In the genomic region with DNA sequence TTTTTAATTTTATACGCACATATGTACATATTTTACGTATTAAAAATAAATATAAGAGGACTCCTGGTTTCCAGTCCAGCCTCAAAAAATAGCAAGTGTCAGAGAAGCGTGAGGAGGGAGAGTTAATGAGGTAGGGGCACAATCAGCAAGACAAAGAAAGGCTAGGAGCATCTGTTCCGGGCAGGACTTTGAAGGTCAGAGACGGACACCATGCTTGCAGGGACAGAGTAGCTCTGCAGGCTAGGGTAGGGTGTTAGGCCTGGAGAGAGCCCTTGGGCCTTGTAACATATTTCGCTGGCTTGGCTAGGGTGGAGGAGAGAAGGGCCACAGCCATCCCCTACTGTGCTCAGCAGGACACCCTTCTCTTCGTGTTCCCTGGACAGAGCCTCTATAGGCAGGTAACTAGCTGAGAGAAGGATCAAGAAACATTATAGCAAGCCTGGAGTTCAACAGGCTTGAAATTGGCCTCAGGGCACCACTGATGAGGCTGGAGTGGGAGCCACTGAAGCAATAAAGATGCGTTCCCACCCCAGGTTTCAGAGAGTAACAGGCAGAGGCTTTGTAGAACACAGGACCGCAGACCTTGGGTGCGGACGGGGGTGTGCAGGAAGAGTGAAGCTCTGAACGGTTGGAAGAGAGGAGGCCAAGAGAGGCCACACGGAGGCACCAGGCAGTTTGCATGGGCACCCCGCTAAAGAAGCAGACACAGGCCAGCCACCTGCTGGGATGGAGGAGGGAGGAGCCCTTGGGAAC, we compare ENCODE assay signal across 13 cellular contexts.
"Had no signal": no experiment of that assay in that cellular context is flagged by ENCODE, and none has a peak within 500 bp of the region (broad histone marks: within the 10 kb centered on the region; RNA-seq: fewer than 3 reads in every experiment).

No MANE protein-coding gene starts in this region.

- H3K4me1 ChIP-seq: left lung, transverse colon had no signal

- H3K9me3 Mint-ChIP-seq: activated CD8-positive, alpha-beta T cell treated with anti-CD3 and anti-CD28 coated beads for 36 hours; activated T-helper 1 cell treated with anti-CD3 and anti-CD28 coated beads, Interleukin-12 subunit alpha, Interleukin-12 subunit beta, Interleukin-2, Interleukin-4 antibody, amounts not matched to agents 30 ng/mL and 10 ng/mL and 1 ng/mL, durations not matched to agents 14 hours and 24 hours and 36 hours; stimulated activated memory B cell treated with anti-CD40 and anti-IgM and Interleukin-4, amounts not matched to agents 10 μg/mL and 1 μg/mL and 100 μg/mL, for 72 hours had no signal

- H3K4me3 Mint-ChIP-seq: activated CD8-positive, alpha-beta T cell treated with anti-CD3 and anti-CD28 coated beads for 36 hours; activated T-helper 1 cell treated with anti-CD3 and anti-CD28 coated beads, Interleukin-12 subunit alpha, Interleukin-12 subunit beta, Interleukin-2, Interleukin-4 antibody, amounts not matched to agents 30 ng/mL and 10 ng/mL and 1 ng/mL, durations not matched to agents 14 hours and 24 hours and 36 hours; stimulated activated memory B cell treated with anti-CD40 and anti-IgM and Interleukin-4, amounts not matched to agents 10 μg/mL and 1 μg/mL and 100 μg/mL, for 72 hours had no signal

- H3K27ac Mint-ChIP-seq: activated CD8-positive, alpha-beta T cell treated with anti-CD3 and anti-CD28 coated beads for 36 hours; activated T-helper 1 cell treated with anti-CD3 and anti-CD28 coated beads, Interleukin-12 subunit alpha, Interleukin-12 subunit beta, Interleukin-2, Interleukin-4 antibody, amounts not matched to agents 30 ng/mL and 10 ng/mL and 1 ng/mL, durations not matched to agents 14 hours and 24 hours and 36 hours; stimulated activated memory B cell treated with anti-CD40 and anti-IgM and Interleukin-4, amounts not matched to agents 10 μg/mL and 1 μg/mL and 100 μg/mL, for 72 hours had no signal

- H3K4me3 ChIP-seq: cardiac muscle cell, left lung, transverse colon had no signal

- H3K27me3 Mint-ChIP-seq: activated CD8-positive, alpha-beta T cell treated with anti-CD3 and anti-CD28 coated beads for 36 hours; stimulated activated memory B cell treated with anti-CD40 and anti-IgM and Interleukin-4, amounts not matched to agents 10 μg/mL and 1 μg/mL and 100 μg/mL, for 72 hours had no signal

- H3K27ac ChIP-seq: cardiac muscle cell, left lung, transverse colon had no signal

- DNase-seq: activated CD4-positive, alpha-beta T cell treated with anti-CD3 and anti-CD28 coated beads for 1 hour; activated CD8-positive, alpha-beta memory T cell treated with anti-CD3 and anti-CD28 coated beads, Interleukin-2, amount 50 U/mL, for 4 hours; activated CD8-positive, alpha-beta T cell treated with anti-CD3 and anti-CD28 coated beads for 36 hours; activated naive CD4-positive, alpha-beta T cell; effector CD4-positive, alpha-beta T cell; hypothalamus; left lung; mesenchymal stem cell; small intestine; transverse colon had no signal

- H3K9me3 ChIP-seq: left lung, transverse colon had no signal

- H3K36me3 Mint-ChIP-seq: stimulated activated memory B cell treated with anti-CD40 and anti-IgM and Interleukin-4, amounts not matched to agents 10 μg/mL and 1 μg/mL and 100 μg/mL, for 72 hours had no signal

- H3K36me3 ChIP-seq: cardiac muscle cell, left lung, transverse colon had no signal

- H3K27me3 ChIP-seq: cardiac muscle cell, left lung, transverse colon had no signal
